7 cellular contexts compared by ENCODE assay signal in the genomic region with DNA sequence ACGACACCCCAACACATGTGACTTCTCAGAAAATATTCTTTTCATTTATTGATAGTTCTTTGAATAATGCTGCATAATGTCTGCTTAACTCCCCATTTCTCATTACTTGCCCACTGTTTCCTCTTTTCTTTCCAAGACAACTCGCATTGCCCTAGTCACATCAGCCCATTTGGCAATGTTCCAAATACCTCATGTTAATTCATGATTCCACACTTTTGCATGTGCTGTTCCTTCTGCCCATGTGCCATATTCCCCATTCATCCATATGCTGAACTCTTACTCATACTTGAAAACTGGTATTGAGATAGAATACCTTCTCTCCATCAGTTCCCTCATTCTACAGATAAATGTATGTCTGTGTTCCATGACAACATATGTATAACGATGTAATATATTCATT.
"Had no signal": no experiment of that assay in that cellular context is flagged by ENCODE, and none has a peak within 500 bp of the region (broad histone marks: within the 10 kb centered on the region; RNA-seq: fewer than 3 reads in every experiment).

No MANE protein-coding gene starts in this region.

- ATAC-seq: HCT116 had no signal

- H3K4me3 ChIP-seq: GM23248, HAP-1 had no signal

- H3K9ac ChIP-seq: GM23248 had no signal

- DNase-seq: GM23248, GOT3, H7, HFFc6 had no signal

- H3K36me3 ChIP-seq: HAP-1 had no signal

- H3K27ac ChIP-seq: GM23248 had no signal

- H3K4me1 ChIP-seq: HAP-1 had no signal

- H2AFZ ChIP-seq: GM23248 had no signal

- FAIRE-seq: HTR-8/SVneo had no signal
